18 cellular contexts compared by ENCODE assay signal in the genomic region with DNA sequence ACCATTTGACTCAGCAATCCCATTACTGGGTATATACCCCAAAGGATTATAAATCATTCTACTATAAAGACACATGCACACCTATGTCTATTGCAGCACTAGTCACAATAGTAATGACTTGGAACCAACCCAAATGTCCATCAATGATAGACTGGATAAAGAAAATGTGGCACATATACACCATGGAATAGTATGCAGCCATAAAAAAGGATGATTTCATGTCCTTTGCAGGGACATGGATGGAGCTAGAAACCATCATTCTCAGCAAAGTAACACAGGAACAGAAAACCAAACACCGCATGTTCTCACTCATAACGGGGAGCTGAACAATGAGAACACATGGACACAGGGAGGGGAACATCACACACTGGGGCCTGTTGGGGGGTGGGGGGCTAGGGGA. TPM values are rescaled to one million over a fixed set of nuclear protein-coding genes. Genes with fewer than 3 reads are reported as not detected.
DNase-seq lines count a peak whose midpoint lies in the region; ATAC-seq, FAIRE-seq and TF ChIP-seq lines count a peak whose summit lies in the region.
"Not testable (repeated sequence)": the region's sequence is repeated elsewhere in the genome, so short reads cannot be mapped to it uniquely, and the experiment has no call there.
"Had no signal": no experiment of that assay in that cellular context is flagged by ENCODE, and none has a peak within 500 bp of the region (broad histone marks: within the 10 kb centered on the region; RNA-seq: fewer than 3 reads in every experiment).

No MANE protein-coding gene starts in this region.

- POLR2A ChIA-PET in HEK293 (lab: Yijun Ruan, JAX); activated CD8-positive, alpha-beta T cell treated with anti-CD3 and anti-CD28 coated beads, Interleukin-2, amount 10 ng/mL, durations not matched to agents 7 days and 5 days (lab: Charles Lee); K562 (lab: Yijun Ruan, JAX): not testable (repeated sequence)

- H3K4me1 Mint-ChIP-seq in activated CD8-positive, alpha-beta T cell treated with anti-CD3 and anti-CD28 coated beads, Interleukin-2, amount 10 ng/mL, durations not matched to agents 7 days and 5 days (ENCODE audit: low read depth) = not testable (repeated sequence)

- not testable (repeated sequence) for H3K4me3 Mint-ChIP-seq in activated CD8-positive, alpha-beta T cell treated with anti-CD3 and anti-CD28 coated beads, Interleukin-2, amount 10 ng/mL, durations not matched to agents 7 days and 5 days

- not testable (repeated sequence) for H3K9me3 Mint-ChIP-seq in activated CD8-positive, alpha-beta T cell treated with anti-CD3 and anti-CD28 coated beads, Interleukin-2, amount 10 ng/mL, durations not matched to agents 7 days and 5 days (ENCODE audit: insufficient read depth)

- H3K36me3 Mint-ChIP-seq in activated CD8-positive, alpha-beta T cell treated with anti-CD3 and anti-CD28 coated beads, Interleukin-2, amount 10 ng/mL, durations not matched to agents 7 days and 5 days (ENCODE audit: low read depth) = not testable (repeated sequence)

- not testable (repeated sequence) for TF ChIP-seq POLR2A in K562 (conservative IDR thresholded peaks at IDR 0.05)

- H3K9me1 ChIP-seq in K562 (ENCODE audit: control insufficient read depth, insufficient read depth, low read length) = not testable (repeated sequence)

- peak overlapping the region; percentile 43 for H3K27ac Mint-ChIP-seq in activated CD8-positive, alpha-beta T cell treated with anti-CD3 and anti-CD28 coated beads, Interleukin-2, amount 10 ng/mL, durations not matched to agents 7 days and 5 days

- H3K9me3 ChIP-seq in HEK293 (ENCODE audit: control insufficient read depth, insufficient read depth, low read depth, low read length); K562 (replicated peaks; ENCODE audit: control insufficient read depth, insufficient read depth, low read depth, low read length); neutrophil: not testable (repeated sequence)

- H3K27me3 ChIP-seq in HL-60 (ENCODE audit: insufficient read depth, poor library complexity, severe bottlenecking); K562 (ENCODE audit: control insufficient read depth in 2 of 2, insufficient read depth in 2 of 2, low read length in 2 of 2); neutrophil: not testable (repeated sequence)

- ATAC-seq in activated CD8-positive, alpha-beta T cell treated with anti-CD3 and anti-CD28 coated beads, Interleukin-2, amount 10 ng/mL, durations not matched to agents 7 days and 5 days; K562: not testable (repeated sequence)

- not testable (repeated sequence) for H3K9ac ChIP-seq in K562 (ENCODE audit: insufficient read depth in 1 of 2, low read depth in 2 of 2, low read length in 2 of 2)

- not testable (repeated sequence) for H3K27ac ChIP-seq in HEK293 (ENCODE audit: extremely low read depth, low read depth, low read length); K562 (ENCODE audit: extremely low read depth, low read depth, low read length)
- H3K27ac ChIP-seq in HL-60 (replicated peaks) = peak overlapping the region; percentile 95
- peak overlapping the region; percentile 44 for H3K27ac ChIP-seq in neutrophil

- not testable (repeated sequence) for H3K36me3 ChIP-seq in HEK293 (ENCODE audit: control insufficient read depth in 2 of 2, insufficient read depth in 1 of 2, low read length in 2 of 2); K562 (ENCODE audit: control insufficient read depth, insufficient read depth, low read length); neutrophil

- DNase-seq in HL-60 (ENCODE audit: low read depth in 1 of 2, low spot score in 1 of 2); activated CD8-positive, alpha-beta T cell treated with anti-CD3 and anti-CD28 coated beads, Interleukin-2, amount 10 ng/mL, durations not matched to agents 7 days and 5 days; K562 (ENCODE audit: extremely low read depth in 1 of 4, low spot score in 3 of 4): not testable (repeated sequence)

- BruUV-seq in K562 (replicated peaks; lab: Mats Ljungman, UMichigan) = not testable (repeated sequence)

- CTCF ChIA-PET in HEK293 (lab: Yijun Ruan, JAX) = interaction anchor here (1.3 kb wide), 1 partner anchor 53 kb away, joined by 4 read pairs; no protein-coding TSS in a partner anchor
- CTCF ChIA-PET in activated CD8-positive, alpha-beta T cell treated with anti-CD3 and anti-CD28 coated beads, Interleukin-2, amount 10 ng/mL, durations not matched to agents 7 days and 5 days (lab: Charles Lee) = interaction anchor here (1.2 kb wide), 1 partner anchor 24 kb away, joined by 3 read pairs; no protein-coding TSS in a partner anchor
- CTCF ChIA-PET in K562 (lab: Yijun Ruan, JAX; ENCODE audit: low intra/inter-chr PET ratio) = not testable (repeated sequence)

- in situ Hi-C loops in K562 (cut with MboI) = not testable (repeated sequence)

- not testable (repeated sequence) for H3K4me3 ChIP-seq in HEK293 (ENCODE audit: low read depth, low read length); HL-60 (replicated peaks; ENCODE audit: insufficient read depth, low read length); K562; neutrophil (ENCODE audit: low read depth in 1 of 2, low read length in 1 of 2)

- FAIRE-seq in K562 (lab: Jason Lieb, UNC) = not testable (repeated sequence)

- not testable (repeated sequence) for TF ChIP-seq CTCF in HEK293 (tag by site-specific recombination; IDR thresholded peaks at IDR 0.05); HL-60 (IDR thresholded peaks at IDR 0.05; ENCODE audit: insufficient read depth, low read length); K562 (IDR thresholded peaks at IDR 0.05 in 2 of 3, conservative IDR thresholded peaks at IDR 0.05 in 1 of 3; ENCODE audit: insufficient read depth in 2 of 3, low read depth in 1 of 3, low read length in 3 of 3); neutrophil (IDR thresholded peaks at IDR 0.05)

- H3K27me3 Mint-ChIP-seq in activated CD8-positive, alpha-beta T cell treated with anti-CD3 and anti-CD28 coated beads, Interleukin-2, amount 10 ng/mL, durations not matched to agents 7 days and 5 days (ENCODE audit: low read depth) = not testable (repeated sequence)

- H3K4me2 ChIP-seq in K562 (ENCODE audit: insufficient read depth, low read length) = not testable (repeated sequence)

- H2AFZ ChIP-seq in K562 (ENCODE audit: low read depth, low read length) = not testable (repeated sequence)

- not testable (repeated sequence) for H3K4me1 ChIP-seq in HEK293 (ENCODE audit: control insufficient read depth, insufficient read depth, low read length); K562 (replicated peaks in 1 of 2; ENCODE audit: control insufficient read depth in 2 of 2, insufficient read depth in 2 of 2, low read length in 2 of 2)
- peaks cover 25 to 27% of the 10 kb centered on the region in 2 experiments for H3K4me1 ChIP-seq in neutrophil (ENCODE audit: control insufficient read depth in 1 of 2, insufficient read depth in 1 of 2, low read depth in 1 of 2, low read length in 1 of 2)

- H4K20me1 ChIP-seq in K562 (replicated peaks; ENCODE audit: control insufficient read depth, insufficient read depth, low read length) = not testable (repeated sequence)

- TF ChIP-seq RAD21 in K562 (CRISPR knock-in tag; conservative IDR thresholded peaks at IDR 0.05 in 1 of 2, IDR thresholded peaks at IDR 0.05 in 1 of 2) = not testable (repeated sequence)

- WGBS in K562 (ENCODE audit: insufficient coverage, low coverage, missing lambda C conversion rate) = 100% methylated on average over 2 of the region's 2 CpGs

- not testable (repeated sequence) for TF ChIP-seq EP300 in K562 (IDR thresholded peaks at IDR 0.05; ENCODE audit: low read length)

- intact Hi-C loops in K562 (cut with micrococcal nuclease) = not testable (repeated sequence)

- not testable (repeated sequence) for H3K79me2 ChIP-seq in K562 (ENCODE audit: control insufficient read depth, insufficient read depth, low read length)

TF ChIP-seq in HEK293, 187 proteins besides CTCF, POLR2A, EP300 and RAD21:
- TF ChIP-seq ZNF146 (tag by site-specific recombination; IDR thresholded peaks at IDR 0.05) = peak; percentile 86

TF ChIP-seq in K562, 482 proteins besides CTCF, POLR2A, EP300 and RAD21:
- peak; percentile 75 for TF ChIP-seq ZNF146 (CRISPR knock-in tag; IDR thresholded peaks at IDR 0.05; ENCODE audit: unreplicated experiment)
TF ChIP-seq in K562: peak in this region for 1; not testable (repeated sequence) for 481.

RNA-seq across cellular contexts. Expression of gene ALOX12, which starts 44.9 kb away (rescaled TPM):
- not detected for total RNA-seq in activated CD8-positive, alpha-beta T cell treated with anti-CD3 and anti-CD28 coated beads, Interleukin-2, amount 10 ng/mL, durations not matched to agents 7 days and 5 days
- total RNA-seq in K562 (2011; cell fraction: chromatin; rRNA removed; ENCODE audit: low replicate concordance) = 0.35 and 0.53 TPM in 2 replicates
- 0.17 and 0.26 TPM in 2 replicates for total RNA-seq in K562 (2011; cell fraction: nucleolus; rRNA removed)
- total RNA-seq in K562 (2011; cell fraction: nucleoplasm; rRNA removed) = 0.29 and 0.46 TPM in 2 replicates
- 0.09 and 0.57 TPM in 2 replicates for total RNA-seq in K562 (2014; rRNA removed)
- 0.18 and 0.38 TPM in 2 replicates for total RNA-seq in K562 (2014; rRNA removed; fragmentation: Illumina TruSeq; extraction: Trizol)
- 0.08 TPM in 1 of 2 replicates, not detected in the other for total RNA-seq in K562 (2015; rRNA removed; fragmentation: Illumina TruSeq; extraction: Trizol)
- 0.40 and 0.47 TPM in 2 replicates for total RNA-seq in K562 (2021)
- 0.31 and 1.0 TPM in 2 replicates for polyA plus RNA-seq in K562 (2011; rRNA removed)
- polyA plus RNA-seq in K562 (2011; cell fraction: cytosol; rRNA removed) = 0.64 and 0.65 TPM in 2 replicates
- polyA plus RNA-seq in K562 (2011; cell fraction: nucleus; rRNA removed) = 0.75 and 1.3 TPM in 2 replicates
- 1.3 and 6.2 TPM in 2 replicates for polyA plus RNA-seq in K562 (2012)
- 0.55 and 0.60 TPM in 2 replicates for polyA plus RNA-seq in K562 (2014; fragmentation: Illumina TruSeq; extraction: Trizol)
- 1 to 10 TPM in 1 of 2 experiments, under 1 TPM in 1; 0.91 to 1.1 TPM for polyA plus RNA-seq in K562 (2014; fragmentation: Nextera tagmentation; extraction: Ambion mirVana)
- polyA plus RNA-seq in K562 (2014; rRNA removed) = 0.91 and 0.98 TPM in 2 replicates
- polyA minus RNA-seq in K562 (2011; rRNA and poly(A)+ RNA removed) = 0.18 and 0.30 TPM in 2 replicates
- polyA minus RNA-seq in K562 (2011; cell fraction: cytosol; rRNA and poly(A)+ RNA removed) = 0.48 TPM in 1 of 2 replicates, not detected in the other
- 0.44 TPM in 1 of 2 replicates, not detected in the other for polyA minus RNA-seq in K562 (2011; cell fraction: nucleus; rRNA and poly(A)+ RNA removed)
- total RNA-seq: A172; A673; B cell; Caco-2; Calu3; CD4-positive, alpha-beta memory T cell; CD4-positive, alpha-beta T cell; CD8-positive, alpha-beta memory T cell; CD8-positive, alpha-beta T cell; Daoy had no signal
- polyA plus RNA-seq: A549, AG04450, BJ had no signal
